In the genomic region with DNA sequence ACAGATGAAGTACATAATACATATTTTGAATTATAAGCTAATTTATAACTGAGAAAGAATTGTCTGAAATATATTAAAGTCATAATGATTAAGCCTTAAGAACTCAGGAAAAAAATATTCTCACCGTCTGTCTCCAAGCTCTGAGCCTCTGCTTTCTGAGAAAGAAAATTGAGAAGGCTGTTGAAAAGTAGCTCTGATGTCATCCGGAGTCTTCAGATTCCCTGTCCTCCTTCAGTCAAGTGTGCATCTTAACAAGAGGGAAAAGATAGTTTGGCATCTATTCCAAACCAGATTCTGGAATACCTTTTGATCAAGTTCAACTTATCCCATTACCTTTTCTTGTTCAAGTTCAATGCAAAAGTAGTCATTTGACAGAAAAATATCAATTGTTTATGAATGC, we compare ENCODE assay signal across 1 cellular context.
TF ChIP-seq lines count a peak whose summit lies in the region.

No MANE protein-coding gene starts in this region.

TF ChIP-seq in HepG2, 621 proteins besides CTCF, POLR2A, EP300 and RAD21 (continued from another document):
- TF ChIP-seq RBM22 (optimal IDR thresholded peaks at IDR 0.05; ENCODE audit: low read length) = peak; percentile 71
